ENCODE assay signal across 15 cellular contexts in genomic region chr6:53112404-53112803, GRCh38. TPM values are rescaled to one million over a fixed set of nuclear protein-coding genes. Genes with fewer than 3 reads are reported as not detected.
DNase-seq lines count a peak whose midpoint lies in the region; ATAC-seq, FAIRE-seq and TF ChIP-seq lines count a peak whose summit lies in the region.
"Had no signal": no experiment of that assay in that cellular context is flagged by ENCODE, and none has a peak within 500 bp of the region (broad histone marks: within the 10 kb centered on the region; RNA-seq: fewer than 3 reads in every experiment).

No MANE protein-coding gene starts in this region.

- H3K4me1 ChIP-seq in pancreas, result peaks cover 0 to 12% (median 10%) of the 10 kb centered on the region in 3 donors

- H3K27ac Mint-ChIP-seq in activated naive CD8-positive, alpha-beta T cell treated with anti-CD3 and anti-CD28 coated beads, Interleukin-2, amount 50 U/mL, for 24 hours, result no peak overlapping the region
- H3K27ac Mint-ChIP-seq: stimulated activated naive CD8-positive, alpha-beta T cell treated with anti-CD3 and anti-CD28 coated beads, Interleukin-15, Interleukin-2, amounts not matched to agents 100 ng/mL and 50 ng/mL, for 24 hours had no signal

- peak; percentile 40 for ATAC-seq in activated naive CD8-positive, alpha-beta T cell treated with anti-CD3 and anti-CD28 coated beads, Interleukin-2, amount 50 U/mL, for 24 hours
- peak; percentile 74 to 93 (median 91) for ATAC-seq in pancreas
- no peak for ATAC-seq in GM19023 (IDR thresholded peaks at IDR 0.05; ENCODE audit: unreplicated experiment)
- no peak for ATAC-seq in HG03432 (IDR thresholded peaks at IDR 0.05; ENCODE audit: unreplicated experiment)

- FAIRE-seq in pancreas (lab: Jason Lieb, UNC), result no peak
- FAIRE-seq: A204.1 had no signal

- no peak for TF ChIP-seq CTCF in pancreas (IDR thresholded peaks at IDR 0.05)

- H3K36me3 ChIP-seq in pancreas, result no peaks in the 10 kb centered on the region

- no peak overlapping the region for H3K4me3 Mint-ChIP-seq in activated naive CD8-positive, alpha-beta T cell treated with anti-CD3 and anti-CD28 coated beads, Interleukin-2, amount 50 U/mL, for 24 hours
- H3K4me3 Mint-ChIP-seq: stimulated activated naive CD8-positive, alpha-beta T cell treated with anti-CD3 and anti-CD28 coated beads, Interleukin-15, Interleukin-2, amounts not matched to agents 100 ng/mL and 50 ng/mL, for 24 hours had no signal

- H3K9me3 ChIP-seq in pancreas, result no peaks in the 10 kb centered on the region

- H3K4me1 Mint-ChIP-seq in activated naive CD8-positive, alpha-beta T cell treated with anti-CD3 and anti-CD28 coated beads, Interleukin-2, amount 50 U/mL, for 24 hours, result no peaks in the 10 kb centered on the region

- no peaks in the 10 kb centered on the region for H3K36me3 Mint-ChIP-seq in activated naive CD8-positive, alpha-beta T cell treated with anti-CD3 and anti-CD28 coated beads, Interleukin-2, amount 50 U/mL, for 24 hours (ENCODE audit: low read depth)

- intact Hi-C loops in pancreas (cut with DNase I), result no loop called here

- no peak overlapping the region for H3K4me3 ChIP-seq in pancreas
- H3K4me3 ChIP-seq: GM23248 had no signal

- H3K27me3 ChIP-seq in pancreas, result no peaks in the 10 kb centered on the region

- peak; percentile 10 for DNase-seq in NCI-H1105 treated with DMSO at 0.1 percent for 48 hours (lab: John Stamatoyannopoulos, UW)
- DNase-seq in NCI-H1105 (lab: John Stamatoyannopoulos, UW), result no peak
- DNase-seq in NCI-H2029 treated with DMSO at 0.1 percent for 48 hours (lab: John Stamatoyannopoulos, UW), result peak; percentile 54
- no peak for DNase-seq in activated naive CD8-positive, alpha-beta T cell treated with anti-CD3 and anti-CD28 coated beads, Interleukin-2, amount 50 U/mL, for 24 hours
- peak in 2 of 6 donors; percentile 6 to 28 for DNase-seq in pancreas
- no peak for DNase-seq in OCI-M2 (lab: John Stamatoyannopoulos, UW; ENCODE audit: unreplicated experiment)
- DNase-seq: erythroblast; GM23248; NCI-H1436 treated with DMSO at 0.1 percent for 48 hours; stimulated activated CD4-positive, alpha-beta T cell treated with anti-CD3 and anti-CD28 coated beads, Interleukin-15, amount 100 ng/mL, for 24 hours had no signal

- no peaks in the 10 kb centered on the region for H3K27me3 Mint-ChIP-seq in activated naive CD8-positive, alpha-beta T cell treated with anti-CD3 and anti-CD28 coated beads, Interleukin-2, amount 50 U/mL, for 24 hours
- H3K27me3 Mint-ChIP-seq: stimulated activated naive CD8-positive, alpha-beta T cell treated with anti-CD3 and anti-CD28 coated beads, Interleukin-15, Interleukin-2, amounts not matched to agents 100 ng/mL and 50 ng/mL, for 24 hours had no signal

- no peaks in the 10 kb centered on the region for H3K9me3 Mint-ChIP-seq in activated naive CD8-positive, alpha-beta T cell treated with anti-CD3 and anti-CD28 coated beads, Interleukin-2, amount 50 U/mL, for 24 hours
- H3K9me3 Mint-ChIP-seq: stimulated activated naive CD8-positive, alpha-beta T cell treated with anti-CD3 and anti-CD28 coated beads, Interleukin-15, Interleukin-2, amounts not matched to agents 100 ng/mL and 50 ng/mL, for 24 hours had no signal

- peak overlapping the region in 3 of 4 donors; percentile 28 to 52 (median 36) for H3K27ac ChIP-seq in pancreas
- H3K27ac ChIP-seq: GM23248 had no signal

RNA-seq across cellular contexts. Expression of gene GCM1, which starts 36.2 kb away (rescaled TPM):
- not detected for total RNA-seq in pancreas
- polyA plus RNA-seq in pancreas, result not detected
- total RNA-seq: GM23248 had no signal
- polyA plus RNA-seq: GM23248, neural cell had no signal

RNA-seq across cellular contexts. Expression of gene FBXO9, which starts 47.2 kb away (rescaled TPM):
- total RNA-seq in pancreas, result 10 to 100 TPM; 38.0 to 66.1 (median 50.8) TPM
- 10 to 100 TPM; 30.9 to 51.5 TPM for polyA plus RNA-seq in pancreas

RNA-seq across cellular contexts. Expression of gene CILK1, which starts 50.8 kb away (rescaled TPM):
- total RNA-seq in pancreas, result 1 to 10 TPM; 3.5 to 9.0 (median 5.2) TPM
- polyA plus RNA-seq in pancreas, result 1 to 10 TPM; 2.7 to 2.9 TPM

Comparison
In these comparisons a context has a peak if more than half of its experiments do, and no peak if none do; other contexts are left out.
1. DNase-seq: peak in NCI-H1105 treated with DMSO at 0.1 percent for 48 hours (single experiment) and NCI-H2029 treated with DMSO at 0.1 percent for 48 hours (single experiment); none in NCI-H1105 (single experiment), activated naive CD8-positive, alpha-beta T cell treated with anti-CD3 and anti-CD28 coated beads, Interleukin-2, amount 50 U/mL, for 24 hours (single experiment) and OCI-M2 (single experiment).
2. ATAC-seq: peak in activated naive CD8-positive, alpha-beta T cell treated with anti-CD3 and anti-CD28 coated beads, Interleukin-2, amount 50 U/mL, for 24 hours (single experiment) and pancreas (4 of 4); none in GM19023 (single experiment) and HG03432 (single experiment).